In the genomic region with DNA sequence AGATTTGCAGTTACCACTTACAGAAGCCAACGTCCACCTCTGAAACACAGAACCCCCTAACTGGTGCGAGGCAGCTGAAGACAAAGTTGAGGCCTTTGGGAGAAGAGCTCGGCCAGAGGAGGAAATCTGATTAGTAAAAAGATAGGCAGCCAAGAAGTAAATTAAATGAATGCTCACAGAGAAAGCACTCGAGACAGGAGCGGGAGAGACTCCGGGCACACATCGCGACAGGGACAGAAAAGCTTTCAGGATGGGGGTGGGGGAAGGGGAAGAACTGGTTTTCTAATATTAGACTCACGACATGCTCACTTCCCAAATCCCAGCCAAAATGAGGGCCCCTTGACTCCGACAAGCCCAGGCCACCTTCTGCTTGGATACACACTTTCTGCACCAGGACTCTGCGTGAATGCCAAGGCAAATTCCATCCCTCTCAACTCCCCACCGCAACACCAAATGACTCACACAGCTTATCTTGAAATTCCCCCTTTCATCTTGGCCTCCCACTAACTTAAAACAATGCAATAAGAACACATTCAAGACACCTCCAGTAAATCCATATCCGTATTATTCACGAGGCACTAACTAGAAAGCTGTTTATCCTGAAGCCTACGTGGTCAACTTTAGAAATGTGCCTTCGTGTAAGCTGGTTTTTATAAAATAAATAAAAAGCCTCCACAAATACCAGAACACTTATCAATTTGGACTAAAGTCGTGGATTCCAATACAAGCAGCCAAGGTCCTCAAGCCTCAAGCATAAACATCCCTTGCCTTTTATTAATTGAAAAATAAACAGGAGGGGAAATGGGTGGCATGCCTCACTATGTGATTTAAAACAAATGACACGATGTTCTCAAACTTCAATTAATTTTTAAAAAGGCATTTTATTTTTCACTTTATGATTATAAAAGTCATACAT, we compare ENCODE assay signal across 8 cellular contexts. TPM values are rescaled to one million over a fixed set of nuclear protein-coding genes. Genes with fewer than 3 reads are reported as not detected.
DNase-seq lines count a peak whose midpoint lies in the region; ATAC-seq and TF ChIP-seq lines count a peak whose summit lies in the region.

No MANE protein-coding gene starts in this region.

- H3K4me3 ChIP-seq in BLaER1 treated with 17β-estradiol and CSF1 and Interleukin-3, amounts not matched to agents 10 nM and 100 nM, result no peak overlapping the region
- peak overlapping the region in 1 of 4 donors; percentile 10 for H3K4me3 ChIP-seq in esophagus squamous epithelium

- no peak for TF ChIP-seq CTCF in esophagus squamous epithelium (IDR thresholded peaks at IDR 0.05)

- peak overlapping the region; percentile 34 to 73 (median 57); a peak in 21 of 22 replicates for H3K4me2 ChIP-seq in BLaER1 treated with 17β-estradiol and CSF1 and Interleukin-3, amounts not matched to agents 10 nM and 100 nM

- H3K9ac ChIP-seq in BLaER1 treated with 17β-estradiol and CSF1 and Interleukin-3, amounts not matched to agents 10 nM and 100 nM, result peak overlapping the region in 5 of 11 experiments; percentile 0 to 21 (median 10); a peak in 2 of 22 replicates

- POLR2A ChIA-PET in activated CD4-positive, alpha-beta T cell treated with anti-CD3 and anti-CD28 coated beads for 36 hours (lab: Charles Lee), result no interaction called here

- H3K36me3 ChIP-seq in BLaER1 treated with 17β-estradiol and CSF1 and Interleukin-3, amounts not matched to agents 10 nM and 100 nM, result peaks cover 0 to 65% (median 46%) of the 10 kb centered on the region in 11 experiments; a peak in 18 of 22 replicates
- peaks cover 0 to 4% (median 0%) of the 10 kb centered on the region in 3 donors for H3K36me3 ChIP-seq in esophagus squamous epithelium

- H3K4me1 Mint-ChIP-seq in activated CD4-positive, alpha-beta T cell treated with anti-CD3 and anti-CD28 coated beads for 36 hours, result no peaks in the 10 kb centered on the region

- peaks cover 4% of the 10 kb centered on the region for H3K27me3 Mint-ChIP-seq in activated CD4-positive, alpha-beta T cell treated with anti-CD3 and anti-CD28 coated beads for 36 hours

- intact Hi-C loops in esophagus squamous epithelium (cut with DNase I), result no loop called here
- intact Hi-C loops in activated CD4-positive, alpha-beta T cell treated with anti-CD3 and anti-CD28 coated beads for 36 hours (cut with DNase I, micrococcal nuclease), result no loop called here

- H3K4me3 Mint-ChIP-seq in activated CD4-positive, alpha-beta T cell treated with anti-CD3 and anti-CD28 coated beads for 36 hours, result no peak overlapping the region

- no peaks in the 10 kb centered on the region for H3K36me3 Mint-ChIP-seq in activated CD4-positive, alpha-beta T cell treated with anti-CD3 and anti-CD28 coated beads for 36 hours (ENCODE audit: low read depth)

- no peaks in the 10 kb centered on the region for H3K27me3 ChIP-seq in BLaER1 treated with 17β-estradiol and CSF1 and Interleukin-3, amounts not matched to agents 10 nM and 100 nM
- H3K27me3 ChIP-seq in esophagus squamous epithelium, result no peaks in the 10 kb centered on the region

- CTCF ChIA-PET in activated CD4-positive, alpha-beta T cell treated with anti-CD3 and anti-CD28 coated beads for 36 hours (lab: Charles Lee), result no interaction called here

- ATAC-seq in HG03342 (IDR thresholded peaks at IDR 0.05; ENCODE audit: unreplicated experiment) (no peak), GM21619 (IDR thresholded peaks at IDR 0.05; ENCODE audit: unreplicated experiment) (no peak), GM19324 (IDR thresholded peaks at IDR 0.05; ENCODE audit: low FRiP score, unreplicated experiment) (no peak)
- ATAC-seq in activated CD4-positive, alpha-beta T cell treated with anti-CD3 and anti-CD28 coated beads for 36 hours, result no peak

- no peak for TF ChIP-seq POLR2A in esophagus squamous epithelium (IDR thresholded peaks at IDR 0.05)

- H3K4me1 ChIP-seq in BLaER1 treated with 17β-estradiol and CSF1 and Interleukin-3, amounts not matched to agents 10 nM and 100 nM, result peaks cover 26 to 36% (median 30%) of the 10 kb centered on the region in 10 experiments
- peaks cover 6 to 80% (median 25%) of the 10 kb centered on the region in 3 donors for H3K4me1 ChIP-seq in esophagus squamous epithelium

- peaks cover 0 to 96% (median 9%) of the 10 kb centered on the region in 11 experiments; a peak in 12 of 22 replicates for H4K20me1 ChIP-seq in BLaER1 treated with 17β-estradiol and CSF1 and Interleukin-3, amounts not matched to agents 10 nM and 100 nM

- no peak overlapping the region for H3K27ac Mint-ChIP-seq in activated CD4-positive, alpha-beta T cell treated with anti-CD3 and anti-CD28 coated beads for 36 hours

- H3K9me3 ChIP-seq in BLaER1 treated with 17β-estradiol and CSF1 and Interleukin-3, amounts not matched to agents 10 nM and 100 nM (replicated peaks in 1 of 11), result no peaks in the 10 kb centered on the region
- H3K9me3 ChIP-seq in esophagus squamous epithelium, result no peaks in the 10 kb centered on the region

- peak; percentile 24 for DNase-seq in RKO (ENCODE audit: low spot score)
- no peak for DNase-seq in esophagus squamous epithelium (lab: John Stamatoyannopoulos, UW)
- peak; percentile 93 for DNase-seq in non-pigmented ciliary epithelial cell (ENCODE audit: low read depth)
- no peak for DNase-seq in activated CD4-positive, alpha-beta T cell treated with anti-CD3 and anti-CD28 coated beads for 36 hours

- WGBS in esophagus squamous epithelium, 2 donors, result 16 to 18% methylated on average over 17 to 18 of the region's 18 CpGs

- H3K27ac ChIP-seq in BLaER1 treated with 17β-estradiol and CSF1 and Interleukin-3, amounts not matched to agents 10 nM and 100 nM, result peak overlapping the region in 4 of 11 experiments; percentile 4 to 51 (median 44); a peak in 6 of 22 replicates
- H3K27ac ChIP-seq in esophagus squamous epithelium, result peak overlapping the region; percentile 45 to 82 (median 68)

- H3K9me3 Mint-ChIP-seq in activated CD4-positive, alpha-beta T cell treated with anti-CD3 and anti-CD28 coated beads for 36 hours (ENCODE audit: low read depth), result no peaks in the 10 kb centered on the region

RNA-seq across cellular contexts. Expression of a gene that starts 46.1 kb away (rescaled TPM):
- 10 to 100 TPM; 19.5 to 34.9 (median 28.7) TPM for total RNA-seq in esophagus squamous epithelium
- total RNA-seq in activated CD4-positive, alpha-beta T cell treated with anti-CD3 and anti-CD28 coated beads for 36 hours, result 1 to 10 TPM in 1 of 2 experiments, under 1 TPM in 1; 0.93 to 1.4 TPM

Comparison
In these comparisons a context has a peak if more than half of its experiments do, and no peak if none do; other contexts are left out.
1. DNase-seq: peak in RKO (single experiment) and non-pigmented ciliary epithelial cell (single experiment); none in esophagus squamous epithelium (single experiment) and activated CD4-positive, alpha-beta T cell treated with anti-CD3 and anti-CD28 coated beads for 36 hours (single experiment).
2. RNA of a gene that starts 46.1 kb away (total RNA-seq): 19.5 to 34.9 TPM in esophagus squamous epithelium; 0.93 to 1.4 TPM in activated CD4-positive, alpha-beta T cell treated with anti-CD3 and anti-CD28 coated beads for 36 hours; every median in the first group is over 4 times any median in the second.